In the genomic region with DNA sequence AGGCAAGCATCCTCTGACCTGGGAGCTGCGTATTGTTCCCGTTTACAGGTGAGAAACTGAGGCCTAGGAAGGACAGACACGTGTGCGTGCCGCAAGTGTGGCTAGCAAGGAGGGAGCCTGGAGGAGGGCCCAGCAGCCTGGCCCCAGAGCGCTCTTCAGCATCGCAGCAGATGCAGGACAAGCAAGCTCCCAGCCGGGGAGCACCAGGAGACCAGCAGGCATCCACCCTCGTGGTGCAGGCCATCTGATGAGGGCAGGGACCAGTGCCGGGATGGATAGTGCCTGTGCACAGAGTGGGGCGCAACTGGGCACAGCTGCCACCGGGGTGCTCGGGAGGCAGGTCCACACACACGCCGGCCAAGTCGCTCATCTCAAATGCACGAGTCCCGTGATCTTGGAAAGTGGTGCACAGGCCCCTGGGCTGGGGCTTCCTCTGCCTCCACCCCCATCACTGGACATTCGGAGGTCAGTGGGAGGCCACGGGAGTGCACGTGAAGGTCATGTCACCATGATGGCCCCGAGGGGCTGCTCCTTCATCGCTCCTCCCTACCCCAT, we compare ENCODE assay signal across 21 cellular contexts. TPM values are rescaled to one million over a fixed set of nuclear protein-coding genes. Genes with fewer than 3 reads are reported as not detected.
DNase-seq lines count a peak whose midpoint lies in the region; ATAC-seq and TF ChIP-seq lines count a peak whose summit lies in the region.
"Had no signal": no experiment of that assay in that cellular context is flagged by ENCODE, and none has a peak within 500 bp of the region (broad histone marks: within the 10 kb centered on the region; RNA-seq: fewer than 3 reads in every experiment).

No MANE protein-coding gene starts in this region.

- no TSS peak for BruUV-seq in PC-3 (replicated peaks; lab: Mats Ljungman, UMichigan)

- H3K27ac Mint-ChIP-seq in glutamatergic neuron (ENCODE audit: unreplicated experiment), result no peak overlapping the region
- H3K27ac Mint-ChIP-seq in activated T-helper 1 cell treated with anti-CD3 and anti-CD28 coated beads, Interleukin-12 subunit alpha, Interleukin-12 subunit beta, Interleukin-2, Interleukin-4 antibody, amounts not matched to agents 30 ng/mL and 10 ng/mL and 1 ng/mL, durations not matched to agents 14 hours and 24 hours and 36 hours, result no peak overlapping the region
- H3K27ac Mint-ChIP-seq: activated CD4-positive, alpha-beta T cell treated with anti-CD3 and anti-CD28 coated beads for 36 hours; activated CD8-positive, alpha-beta memory T cell treated with anti-CD3 and anti-CD28 coated beads, Interleukin-2, amount 10 ng/mL, durations not matched to agents 7 days and 5 days had no signal

- H3F3A ChIP-seq in PC-3 (ENCODE audit: low read length, unreplicated experiment), result no peaks in the 10 kb centered on the region

- no peaks in the 10 kb centered on the region for H3K79me2 ChIP-seq in PC-3 (ENCODE audit: low read length)

- H3K4me1 ChIP-seq in PC-3 (ENCODE audit: insufficient read depth, low read length), result peaks cover 19% of the 10 kb centered on the region

- H3K4me3 ChIP-seq in AG04450 (ENCODE audit: low read depth, low read length), result no peak overlapping the region
- no peak overlapping the region for H3K4me3 ChIP-seq in PC-3 (ENCODE audit: low read length)

- H3K27ac ChIP-seq in AG04450 (ENCODE audit: low read depth, low read length) (peak overlapping the region; percentile 91), PC-3 (ENCODE audit: low read length) (peak overlapping the region; percentile 55)

- H3K36me3 Mint-ChIP-seq in glutamatergic neuron (ENCODE audit: unreplicated experiment), result peaks cover 26% of the 10 kb centered on the region
- no peaks in the 10 kb centered on the region for H3K36me3 Mint-ChIP-seq in activated T-helper 1 cell treated with anti-CD3 and anti-CD28 coated beads, Interleukin-12 subunit alpha, Interleukin-12 subunit beta, Interleukin-2, Interleukin-4 antibody, amounts not matched to agents 30 ng/mL and 10 ng/mL and 1 ng/mL, durations not matched to agents 14 hours and 24 hours and 36 hours (ENCODE audit: low read depth)
- H3K36me3 Mint-ChIP-seq: activated CD8-positive, alpha-beta memory T cell treated with anti-CD3 and anti-CD28 coated beads, Interleukin-2, amount 10 ng/mL, durations not matched to agents 7 days and 5 days had no signal

- H3K27me3 ChIP-seq in AG04450 (ENCODE audit: control insufficient read depth, insufficient read depth, low read length), result no peaks in the 10 kb centered on the region
- no peaks in the 10 kb centered on the region for H3K27me3 ChIP-seq in PC-3 (ENCODE audit: low read length)

- POLR2A ChIA-PET in AG04450 (lab: Yijun Ruan, JAX) (interaction anchor here (1.5 to 2.5 kb wide), 2 partner anchors 10 kb away, joined by 4 to 13 read pairs; no protein-coding TSS in a partner anchor), PC-3 (lab: Charles Lee; ENCODE audit: unreplicated experiment) (no interaction called here)

- H3K36me3 ChIP-seq in PC-3 (ENCODE audit: low read depth, low read length), result 0 out of 2 replicates have a peak, but pooled peaks cover 5% of the 10 kb centered on the region

- no peak for TF ChIP-seq CTCF in AG04450 (IDR thresholded peaks at IDR 0.05; ENCODE audit: low read depth, low read length)
- TF ChIP-seq CTCF in PC-3 (conservative IDR thresholded peaks at IDR 0.05; ENCODE audit: low read depth, low read length), result no peak
- TF ChIP-seq CTCF in glutamatergic neuron (IDR thresholded peaks at IDR 0.05; ENCODE audit: partially characterized antibody, unreplicated experiment), result no peak

- H3K9me2 ChIP-seq in PC-3 (replicated peaks; ENCODE audit: low read length), result no peaks in the 10 kb centered on the region

- peaks cover 13% of the 10 kb centered on the region for H3K9me3 ChIP-seq in AG04450 (ENCODE audit: control insufficient read depth, insufficient read depth, low read length)
- H3K9me3 ChIP-seq in PC-3 (ENCODE audit: low read length), result no peaks in the 10 kb centered on the region

- no peak for DNase-seq in AG04450 (ENCODE audit: low read depth, low spot score)
- no peak for DNase-seq in PC-3
- peak; percentile 9 for DNase-seq in glutamatergic neuron
- peak; percentile 73 for DNase-seq in posterior vena cava (ENCODE audit: low spot score)
- DNase-seq in HPDE6-E6E7 (ENCODE audit: extremely low spot score), result no peak
- DNase-seq in activated T-helper 1 cell treated with anti-CD3 and anti-CD28 coated beads, Interleukin-12 subunit alpha, Interleukin-12 subunit beta, Interleukin-2, Interleukin-4 antibody, amounts not matched to agents 30 ng/mL and 10 ng/mL and 1 ng/mL, durations not matched to agents 14 hours and 24 hours and 36 hours (ENCODE audit: low spot score), result no peak
- DNase-seq in DMS79 treated with DMSO at 0.1 percent for 48 hours (lab: John Stamatoyannopoulos, UW), result no peak
- no peak for DNase-seq in stimulated activated CD8-positive, alpha-beta memory T cell treated with anti-CD3 and anti-CD28 coated beads, Interleukin-4, amount 100 ng/mL, for 48 hours
- DNase-seq: activated CD4-positive, alpha-beta T cell treated with anti-CD3 and anti-CD28 coated beads for 36 hours; activated CD8-positive, alpha-beta memory T cell treated with anti-CD3 and anti-CD28 coated beads, Interleukin-2, amount 10 ng/mL, durations not matched to agents 7 days and 5 days; activated effector memory CD4-positive, alpha-beta T cell treated with Interleukin-2 at 50 U/mL for 16 hours; COR-L47; effector memory CD4-positive, alpha-beta T cell; GDM1; NCI-H1417; NCI-H2171 treated with DMSO at 0.1 percent for 48 hours; NCI-H748 treated with DMSO at 0.1 percent for 48 hours; stimulated activated naive CD8-positive, alpha-beta T cell treated with anti-CD3 and anti-CD28 coated beads, Interleukin-15, Interleukin-2, amounts not matched to agents 100 U/mL and 50 U/mL, for 24 hours had no signal

- H3K4me1 Mint-ChIP-seq in glutamatergic neuron (ENCODE audit: low read depth, unreplicated experiment), result no peaks in the 10 kb centered on the region
- no peaks in the 10 kb centered on the region for H3K4me1 Mint-ChIP-seq in activated T-helper 1 cell treated with anti-CD3 and anti-CD28 coated beads, Interleukin-12 subunit alpha, Interleukin-12 subunit beta, Interleukin-2, Interleukin-4 antibody, amounts not matched to agents 30 ng/mL and 10 ng/mL and 1 ng/mL, durations not matched to agents 14 hours and 24 hours and 36 hours (ENCODE audit: low read depth)
- H3K4me1 Mint-ChIP-seq: activated CD4-positive, alpha-beta T cell treated with anti-CD3 and anti-CD28 coated beads for 36 hours; activated CD8-positive, alpha-beta memory T cell treated with anti-CD3 and anti-CD28 coated beads, Interleukin-2, amount 10 ng/mL, durations not matched to agents 7 days and 5 days; central memory CD8-positive, alpha-beta T cell had no signal

- H3K4me2 ChIP-seq in PC-3 (ENCODE audit: low read length), result peak overlapping the region; percentile 13; the same call in 1 of the 2 replicates

- no peak for ATAC-seq in PC-3
- ATAC-seq: activated CD4-positive, alpha-beta T cell treated with anti-CD3 and anti-CD28 coated beads for 36 hours; activated CD8-positive, alpha-beta memory T cell treated with anti-CD3 and anti-CD28 coated beads, Interleukin-2, amount 10 ng/mL, durations not matched to agents 7 days and 5 days; stimulated activated naive CD8-positive, alpha-beta T cell treated with anti-CD3 and anti-CD28 coated beads, Interleukin-15, Interleukin-2, amounts not matched to agents 100 U/mL and 50 U/mL, for 24 hours had no signal

- peaks cover 7% of the 10 kb centered on the region for H3K27me3 Mint-ChIP-seq in glutamatergic neuron (ENCODE audit: unreplicated experiment)
- H3K27me3 Mint-ChIP-seq in activated T-helper 1 cell treated with anti-CD3 and anti-CD28 coated beads, Interleukin-12 subunit alpha, Interleukin-12 subunit beta, Interleukin-2, Interleukin-4 antibody, amounts not matched to agents 30 ng/mL and 10 ng/mL and 1 ng/mL, durations not matched to agents 14 hours and 24 hours and 36 hours (ENCODE audit: insufficient read depth), result peaks cover 6% of the 10 kb centered on the region
- H3K27me3 Mint-ChIP-seq: activated CD4-positive, alpha-beta T cell treated with anti-CD3 and anti-CD28 coated beads for 36 hours; type B pancreatic cell had no signal

- CTCF ChIA-PET in AG04450 (lab: Charles Lee) (no interaction called here), PC-3 (lab: Charles Lee) (no interaction called here)

- H4K20me1 ChIP-seq in PC-3 (ENCODE audit: low read length), result no peaks in the 10 kb centered on the region

- H2AFZ ChIP-seq in PC-3 (ENCODE audit: low read length), result no peak overlapping the region

- H3K4me3 Mint-ChIP-seq in glutamatergic neuron (ENCODE audit: unreplicated experiment), result no peak overlapping the region
- no peak overlapping the region for H3K4me3 Mint-ChIP-seq in activated T-helper 1 cell treated with anti-CD3 and anti-CD28 coated beads, Interleukin-12 subunit alpha, Interleukin-12 subunit beta, Interleukin-2, Interleukin-4 antibody, amounts not matched to agents 30 ng/mL and 10 ng/mL and 1 ng/mL, durations not matched to agents 14 hours and 24 hours and 36 hours
- H3K4me3 Mint-ChIP-seq: activated CD4-positive, alpha-beta T cell treated with anti-CD3 and anti-CD28 coated beads for 36 hours; activated CD8-positive, alpha-beta memory T cell treated with anti-CD3 and anti-CD28 coated beads, Interleukin-2, amount 10 ng/mL, durations not matched to agents 7 days and 5 days; central memory CD8-positive, alpha-beta T cell; neural crest cell; type B pancreatic cell had no signal

- intact Hi-C loops in PC-3 (cut with micrococcal nuclease), result no loop called here
- intact Hi-C loops in posterior vena cava (cut with DNase I), result no loop called here
- intact Hi-C loops in activated T-helper 1 cell treated with anti-CD3 and anti-CD28 coated beads, Interleukin-12 subunit alpha, Interleukin-12 subunit beta, Interleukin-2, Interleukin-4 antibody, amounts not matched to agents 30 ng/mL and 10 ng/mL and 1 ng/mL, durations not matched to agents 14 hours and 24 hours and 36 hours (cut with micrococcal nuclease), result no loop called here

- no peak overlapping the region for H3K9ac ChIP-seq in PC-3 (ENCODE audit: low read length)

- peaks cover 15% of the 10 kb centered on the region for H3K9me3 Mint-ChIP-seq in glutamatergic neuron (ENCODE audit: unreplicated experiment)
- no peaks in the 10 kb centered on the region for H3K9me3 Mint-ChIP-seq in activated T-helper 1 cell treated with anti-CD3 and anti-CD28 coated beads, Interleukin-12 subunit alpha, Interleukin-12 subunit beta, Interleukin-2, Interleukin-4 antibody, amounts not matched to agents 30 ng/mL and 10 ng/mL and 1 ng/mL, durations not matched to agents 14 hours and 24 hours and 36 hours
- H3K9me3 Mint-ChIP-seq: central memory CD8-positive, alpha-beta T cell had no signal

RNA-seq across cellular contexts. Expression of gene COL18A1, which starts 55.1 kb away (rescaled TPM):
- 25.3 and 37.0 TPM in 2 replicates for polyA plus RNA-seq in AG04450 (2011; rRNA removed)
- 7.7 and 9.1 TPM in 2 replicates for polyA minus RNA-seq in AG04450 (2011; rRNA and poly(A)+ RNA removed)
- total RNA-seq in PC-3 (2014; rRNA removed) (77.0 and 85.5 TPM in 2 replicates), glutamatergic neuron (ENCODE audit: unreplicated experiment) (9.5 TPM), posterior vena cava (100 to 1,000 TPM; 117 to 133 TPM)
- 2.1 and 3.4 TPM in 2 replicates for total RNA-seq in activated T-helper 1 cell treated with anti-CD3 and anti-CD28 coated beads, Interleukin-12 subunit alpha, Interleukin-12 subunit beta, Interleukin-2, Interleukin-4 antibody, amounts not matched to agents 30 ng/mL and 10 ng/mL and 1 ng/mL, durations not matched to agents 14 hours and 24 hours and 36 hours

Comparison
In these comparisons a context has a peak if more than half of its experiments do, and no peak if none do; other contexts are left out.
1. DNase-seq: peak in glutamatergic neuron (single experiment) and posterior vena cava (single experiment); none in AG04450 (single experiment), PC-3 (single experiment), HPDE6-E6E7 (single experiment), activated T-helper 1 cell treated with anti-CD3 and anti-CD28 coated beads, Interleukin-12 subunit alpha, Interleukin-12 subunit beta, Interleukin-2, Interleukin-4 antibody, amounts not matched to agents 30 ng/mL and 10 ng/mL and 1 ng/mL, durations not matched to agents 14 hours and 24 hours and 36 hours (single experiment), DMS79 treated with DMSO at 0.1 percent for 48 hours (single experiment) and stimulated activated CD8-positive, alpha-beta memory T cell treated with anti-CD3 and anti-CD28 coated beads, Interleukin-4, amount 100 ng/mL, for 48 hours (single experiment).